Comparison of ENCODE assay signal across 8 cellular contexts in genomic region chr2:74454654-74455511, GRCh38. TPM values are rescaled to one million over a fixed set of nuclear protein-coding genes. Genes with fewer than 3 reads are reported as not detected.
A peak's percentile ranks its signal among the peaks of the same experiment; 100 is the strongest.
DNase-seq lines count a peak whose midpoint lies in the region; ATAC-seq and TF ChIP-seq lines count a peak whose summit lies in the region.

Gene INO80B, plus strand, starts transcription at chr2:74455087. Its CDS starts 30 bp downstream, at chr2:74455117.

- TF ChIP-seq CTCF in omental fat pad (IDR thresholded peaks at IDR 0.05) (no peak), thoracic aorta (IDR thresholded peaks at IDR 0.05) (no peak)

- H3K27me3 ChIP-seq in thoracic aorta (replicated peaks; ENCODE audit: insufficient read depth), result no peaks in the 10 kb centered on the region

- ATAC-seq in HG02610 (IDR thresholded peaks at IDR 0.05; ENCODE audit: unreplicated experiment) (peak; percentile 43), omental fat pad (ENCODE audit: low FRiP score) (peak; percentile 78), thoracic aorta (ENCODE audit: insufficient number of reproducible peaks, low FRiP score, low read depth) (peak; percentile 63)
- peak; percentile 57 to 67 for ATAC-seq in activated naive CD4-positive, alpha-beta T cell treated with anti-CD3 and anti-CD28 coated beads, Interleukin-2, amount 50 U/mL, for 72 hours

- peaks cover 23 to 28% of the 10 kb centered on the region in 2 donors for H3K36me3 Mint-ChIP-seq in activated naive CD4-positive, alpha-beta T cell treated with anti-CD3 and anti-CD28 coated beads, Interleukin-2, amount 50 U/mL, for 72 hours

- peak within 1 kb of the TSS in 1 of 2 donors; percentile 46 for H3K27ac ChIP-seq in thoracic aorta

- DNase-seq in GM04504 (ENCODE audit: low read depth) (peak; percentile 97), NCI-H1092 treated with DMSO at 0.1 percent for 48 hours (lab: John Stamatoyannopoulos, UW) (peak; percentile 92), SKM-1 (lab: John Stamatoyannopoulos, UW; ENCODE audit: unreplicated experiment) (peak; percentile 90), globus pallidus (ENCODE audit: low spot score) (peak; percentile 97), omental fat pad (ENCODE audit: low spot score) (peak; percentile 82), thoracic aorta (ENCODE audit: low spot score) (peak; percentile 82)
- peak; percentile 98 for DNase-seq in activated naive CD4-positive, alpha-beta T cell treated with anti-CD3 and anti-CD28 coated beads, Interleukin-2, amount 50 U/mL, for 72 hours (ENCODE audit: low spot score in 2 of 2)

- no peaks in the 10 kb centered on the region for H3K36me3 ChIP-seq in thoracic aorta

- no peaks in the 10 kb centered on the region for H3K9me3 Mint-ChIP-seq in activated naive CD4-positive, alpha-beta T cell treated with anti-CD3 and anti-CD28 coated beads, Interleukin-2, amount 50 U/mL, for 72 hours

- peak within 1 kb of the TSS; percentile 75 for H3K4me3 ChIP-seq in thoracic aorta

- peak within 1 kb of the TSS; percentile 95 to 97 for H3K27ac Mint-ChIP-seq in activated naive CD4-positive, alpha-beta T cell treated with anti-CD3 and anti-CD28 coated beads, Interleukin-2, amount 50 U/mL, for 72 hours

- no peaks in the 10 kb centered on the region for H3K9me3 ChIP-seq in thoracic aorta

- peaks cover 22 to 35% of the 10 kb centered on the region in 2 donors for H3K4me1 ChIP-seq in thoracic aorta (ENCODE audit: control insufficient read depth in 1 of 2, low read depth in 2 of 2)

RNA-seq across cellular contexts. Expression of gene INO80B, which starts in this region (rescaled TPM):
- 10 to 100 TPM; 26.2 to 50.3 TPM for total RNA-seq in activated naive CD4-positive, alpha-beta T cell treated with anti-CD3 and anti-CD28 coated beads, Interleukin-2, amount 50 U/mL, for 72 hours
- total RNA-seq in omental fat pad (10 to 100 TPM in 3 of 4 donors, 1 to 10 TPM in 1; 4.6 to 26.5 (median 14.9) TPM), thoracic aorta (10 to 100 TPM; 15.4 to 17.8 TPM)
